In the genomic region with DNA sequence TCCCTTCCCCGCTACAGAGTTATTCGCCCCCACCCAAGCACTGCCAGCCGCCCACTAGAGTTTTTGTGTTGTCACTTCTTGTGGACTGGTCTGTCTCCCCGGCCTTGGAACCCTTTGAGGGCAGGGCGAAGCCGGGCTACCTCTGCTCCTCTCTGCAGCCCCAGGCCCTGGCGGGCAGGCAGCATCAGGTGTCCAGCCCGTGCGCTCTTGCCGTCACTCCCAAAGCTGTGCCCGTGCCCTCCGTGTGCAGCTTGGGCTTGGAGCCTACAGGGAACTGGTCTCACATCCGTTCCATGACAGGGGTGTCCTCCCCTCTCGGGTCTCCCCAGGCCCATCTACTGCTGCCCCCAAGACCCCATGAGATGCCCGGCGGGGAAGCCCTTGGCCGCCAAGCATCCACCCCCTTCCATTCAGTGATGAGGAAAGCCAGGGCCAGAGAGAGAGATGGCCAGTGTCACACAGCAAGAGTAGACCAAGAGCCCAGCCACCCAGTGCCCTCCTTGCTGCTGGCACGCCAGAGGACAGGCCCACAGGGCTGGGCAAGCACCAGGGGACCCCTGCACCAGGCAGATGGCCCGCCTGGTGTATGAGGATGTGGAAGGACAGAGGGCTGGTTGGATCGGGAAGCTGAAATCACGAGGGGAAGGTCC, we compare ENCODE assay signal across 24 cellular contexts.
"Had no signal": no experiment of that assay in that cellular context is flagged by ENCODE, and none has a peak within 500 bp of the region (broad histone marks: within the 10 kb centered on the region; RNA-seq: fewer than 3 reads in every experiment).

No MANE protein-coding gene starts in this region.

- H3K9me3 ChIP-seq: colonic mucosa, esophagus squamous epithelium, gastrocnemius medialis had no signal

- H3K27ac Mint-ChIP-seq: dendritic cell treated with granulocyte-macrophage colony-stimulating factor and Interleukin-4, amounts not matched to agents 40 ng/mL and 50 ng/mL, for 4 days; effector memory CD8-positive, alpha-beta T cell; endodermal cell had no signal

- H3K4me1 ChIP-seq: colonic mucosa, esophagus muscularis mucosa, gastroesophageal sphincter had no signal

- H3K36me3 ChIP-seq: colonic mucosa, esophagus muscularis mucosa, esophagus squamous epithelium, gastrocnemius medialis, gastroesophageal sphincter, heart left ventricle, heart right ventricle had no signal

- H3K27ac ChIP-seq: colonic mucosa, coronary artery, epithelial cell of prostate, esophagus muscularis mucosa, esophagus squamous epithelium, foreskin keratinocyte, gastrocnemius medialis, gastroesophageal sphincter, heart left ventricle, heart right ventricle had no signal

- H3K4me3 Mint-ChIP-seq: dendritic cell treated with granulocyte-macrophage colony-stimulating factor and Interleukin-4, amounts not matched to agents 40 ng/mL and 50 ng/mL, for 4 days; effector memory CD8-positive, alpha-beta T cell; endodermal cell had no signal

- DNase-seq: colonic mucosa; cortex of kidney; dermis blood vessel endothelial cell; effector CD4-positive, alpha-beta T cell; effector CD8-positive, alpha-beta T cell; effector memory CD4-positive, alpha-beta T cell; effector memory CD8-positive, alpha-beta T cell; endodermal cell; erythroblast; esophagus squamous epithelium; foreskin fibroblast; foreskin melanocyte; gastrocnemius medialis; glutamatergic neuron; head of caudate nucleus; heart left ventricle; heart right ventricle had no signal

- H3K4me1 Mint-ChIP-seq: endodermal cell had no signal

- ATAC-seq: effector memory CD8-positive, alpha-beta T cell; foreskin keratinocyte; gastrocnemius medialis; gastroesophageal sphincter; heart left ventricle; heart right ventricle had no signal

- H3K27me3 ChIP-seq: colonic mucosa, dorsolateral prefrontal cortex, esophagus muscularis mucosa, esophagus squamous epithelium, gastrocnemius medialis, gastroesophageal sphincter, heart left ventricle had no signal

- H3K4me3 ChIP-seq: colonic mucosa, coronary artery, esophagus muscularis mucosa, esophagus squamous epithelium, gastrocnemius medialis, gastroesophageal sphincter, heart left ventricle, heart right ventricle had no signal

- H3K27me3 Mint-ChIP-seq: effector memory CD8-positive, alpha-beta T cell had no signal
